In genomic region chr2:19256239-19256638, GRCh38 we compare ENCODE assay signal across 9 cellular contexts.
A peak's percentile ranks its signal among the peaks of the same experiment; 100 is the strongest.
DNase-seq lines count a peak whose midpoint lies in the region; TF ChIP-seq lines count a peak whose summit lies in the region.
"Had no signal": no experiment of that assay in that cellular context is flagged by ENCODE, and none has a peak within 500 bp of the region (broad histone marks: within the 10 kb centered on the region; RNA-seq: fewer than 3 reads in every experiment).

No MANE protein-coding gene starts in this region.

- no peaks in the 10 kb centered on the region for H3K36me3 ChIP-seq in Peyer's patch
- H3K36me3 ChIP-seq in HAP-1 (replicated peaks): no peaks in the 10 kb centered on the region

- H3K9me3 ChIP-seq in Peyer's patch (no peaks in the 10 kb centered on the region), HAP-1 (no peaks in the 10 kb centered on the region)

- no peaks in the 10 kb centered on the region for H3K36me3 Mint-ChIP-seq in osteocyte (ENCODE audit: unreplicated experiment)

- no peak overlapping the region for H3K4me3 Mint-ChIP-seq in osteocyte (ENCODE audit: unreplicated experiment)
- H3K4me3 Mint-ChIP-seq: central memory CD8-positive, alpha-beta T cell had no signal

- peaks cover 2% of the 10 kb centered on the region for H3K27me3 Mint-ChIP-seq in osteocyte (ENCODE audit: unreplicated experiment)

- H3K4me1 Mint-ChIP-seq in osteocyte (ENCODE audit: unreplicated experiment): peaks cover 16% of the 10 kb centered on the region
- H3K4me1 Mint-ChIP-seq: central memory CD8-positive, alpha-beta T cell had no signal

- no peak for TF ChIP-seq POLR2A in Peyer's patch (IDR thresholded peaks at IDR 0.05)

- H3K9me3 Mint-ChIP-seq in osteocyte (ENCODE audit: unreplicated experiment): peaks cover 12% of the 10 kb centered on the region
- H3K9me3 Mint-ChIP-seq: central memory CD8-positive, alpha-beta T cell had no signal

- H3K4me3 ChIP-seq in Peyer's patch (no peak overlapping the region), HAP-1 (no peak overlapping the region)

- H3K4me1 ChIP-seq in Peyer's patch: no peaks in the 10 kb centered on the region
- H3K4me1 ChIP-seq in HAP-1: no peaks in the 10 kb centered on the region

- H3K27me3 ChIP-seq in Peyer's patch: no peaks in the 10 kb centered on the region
- H3K27me3 ChIP-seq in HAP-1 (ENCODE audit: low read depth): no peaks in the 10 kb centered on the region

- H3K27ac Mint-ChIP-seq in osteocyte (ENCODE audit: unreplicated experiment): no peak overlapping the region

- no peak for TF ChIP-seq CTCF in Peyer's patch (IDR thresholded peaks at IDR 0.05)
- TF ChIP-seq CTCF in osteocyte (IDR thresholded peaks at IDR 0.05): no peak

- DNase-seq in AG08396 (ENCODE audit: low spot score) (peak; percentile 54), HPDE6-E6E7 (ENCODE audit: extremely low spot score) (peak; percentile 70), astrocyte of the hippocampus (ENCODE audit: low read depth, low spot score) (peak; percentile 21), kidney glomerular epithelial cell (lab: John Stamatoyannopoulos, UW) (peak; percentile 73), Peyer's patch (no peak), HAP-1 (ENCODE audit: low spot score in 2 of 2) (no peak), KG1 (lab: John Stamatoyannopoulos, UW) (no peak), osteocyte (ENCODE audit: extremely low spot score, unreplicated experiment) (no peak)

- in situ Hi-C loops in HAP-1 (cut with MboI; ENCODE audit: low sequenced_read_pairs): no loop called here

- no peak overlapping the region for H3K27ac ChIP-seq in Peyer's patch

Comparison
In these comparisons a context has a peak if more than half of its experiments do, and no peak if none do; other contexts are left out.
1. DNase-seq: peak in AG08396 (single experiment), HPDE6-E6E7 (single experiment), astrocyte of the hippocampus (single experiment) and kidney glomerular epithelial cell (single experiment); none in Peyer's patch (0 of 3), HAP-1 (0 of 2), KG1 (single experiment) and osteocyte (single experiment).